ENCODE assay signal across 8 cellular contexts in the genomic region with DNA sequence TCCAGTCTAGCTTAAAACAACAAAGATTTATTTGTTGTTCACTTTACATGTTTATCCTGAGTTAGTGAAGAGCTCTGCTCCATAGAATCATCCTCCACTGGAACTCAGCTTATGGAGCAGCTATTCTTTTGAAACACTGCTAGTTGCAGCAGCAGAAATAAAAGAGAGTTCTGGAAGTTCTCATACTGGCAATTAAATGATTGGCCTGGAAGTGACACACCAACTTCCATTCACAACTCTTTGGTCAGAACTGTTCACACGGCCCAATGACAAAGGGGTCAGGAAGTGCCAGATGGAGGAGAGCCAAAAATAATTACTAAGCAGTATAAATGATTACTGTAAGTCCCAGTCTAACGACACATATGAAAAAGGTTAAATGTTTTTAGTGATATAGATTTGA. TPM values are rescaled to one million over a fixed set of nuclear protein-coding genes. Genes with fewer than 3 reads are reported as not detected.
DNase-seq lines count a peak whose midpoint lies in the region; ATAC-seq, FAIRE-seq and TF ChIP-seq lines count a peak whose summit lies in the region.

No MANE protein-coding gene starts in this region.

- TF ChIP-seq RAD21 in K562 (CRISPR knock-in tag; conservative IDR thresholded peaks at IDR 0.05 in 1 of 2, IDR thresholded peaks at IDR 0.05 in 1 of 2) = no peak

- H3K9me3 ChIP-seq in K562 (replicated peaks; ENCODE audit: control insufficient read depth, insufficient read depth, low read depth, low read length) = 0 out of 2 replicates have a peak, but pooled peaks cover 1% of the 10 kb centered on the region

- no peaks in the 10 kb centered on the region for H3K9me1 ChIP-seq in K562 (ENCODE audit: control insufficient read depth, insufficient read depth, low read length)

- peaks cover 99% of the 10 kb centered on the region for H3K79me2 ChIP-seq in K562 (ENCODE audit: control insufficient read depth, insufficient read depth, low read length)

- no peak overlapping the region for H3K4me3 ChIP-seq in K562

- WGBS in K562 (ENCODE audit: insufficient coverage, low coverage, missing lambda C conversion rate) = 16% methylated on average over 2 of the region's 2 CpGs

- no peak overlapping the region for H2AFZ ChIP-seq in K562 (ENCODE audit: low read depth, low read length)

- no peak for TF ChIP-seq CTCF in K562 (IDR thresholded peaks at IDR 0.05 in 2 of 3, conservative IDR thresholded peaks at IDR 0.05 in 1 of 3; ENCODE audit: insufficient read depth in 2 of 3, low read depth in 1 of 3, low read length in 3 of 3)

- H3K4me1 ChIP-seq in K562 (replicated peaks in 1 of 2; ENCODE audit: control insufficient read depth in 2 of 2, insufficient read depth in 2 of 2, low read length in 2 of 2) = peaks cover 4 to 11% of the 10 kb centered on the region in 2 experiments; a peak in 4 of 5 replicates

- no peak for TF ChIP-seq POLR2A in K562 (conservative IDR thresholded peaks at IDR 0.05)

- no peak for TF ChIP-seq EP300 in K562 (IDR thresholded peaks at IDR 0.05; ENCODE audit: low read length)

- no peak overlapping the region for H3K4me2 ChIP-seq in K562 (ENCODE audit: insufficient read depth, low read length)

- peak; percentile 64 for FAIRE-seq in K562 (lab: Jason Lieb, UNC)

- H3K9ac ChIP-seq in K562 (ENCODE audit: insufficient read depth in 1 of 2, low read depth in 2 of 2, low read length in 2 of 2) = no peak overlapping the region

- H3K27me3 ChIP-seq in K562 (ENCODE audit: control insufficient read depth in 2 of 2, insufficient read depth in 2 of 2, low read length in 2 of 2) = no peaks in the 10 kb centered on the region

- intact Hi-C loops in K562 (cut with micrococcal nuclease) = no loop called here

- in situ Hi-C loops in K562 (cut with MboI) = loop anchor here (25.0 kb wide), 1 partner anchor 545 kb away; no protein-coding TSS in a partner anchor

- H3K27ac ChIP-seq in K562 (ENCODE audit: extremely low read depth, low read depth, low read length) = no peak overlapping the region

- CTCF ChIA-PET in K562 (lab: Yijun Ruan, JAX; ENCODE audit: low intra/inter-chr PET ratio) = no interaction called here

- DNase-seq in A172 (ENCODE audit: low spot score) (peak; percentile 88), HPDE6-E6E7 (ENCODE audit: extremely low spot score) (peak; percentile 9), K562 (ENCODE audit: extremely low read depth in 1 of 4, low spot score in 3 of 4) (peak in 1 of 4 experiments; percentile 18), kidney tubule cell (ENCODE audit: low spot score) (peak; percentile 84)
- no peak for DNase-seq in activated CD4-positive, alpha-beta T cell treated with anti-CD3 and anti-CD28 coated beads, Interleukin-2, amount 50 U/mL, for 48 hours

- POLR2A ChIA-PET in K562 (lab: Yijun Ruan, JAX) = interaction anchor here (0.6 to 2.0 kb wide), 7 partner anchors 8 to 238 kb away, joined by 3 to 8 read pairs (median 3); no protein-coding TSS in a partner anchor

- no TSS peak for BruUV-seq in K562 (replicated peaks; lab: Mats Ljungman, UMichigan)

- H4K20me1 ChIP-seq in K562 (replicated peaks; ENCODE audit: control insufficient read depth, insufficient read depth, low read length) = peaks cover 18% of the 10 kb centered on the region

- peaks cover 21% of the 10 kb centered on the region; the same call in 1 of the 3 replicates for H3K36me3 ChIP-seq in K562 (ENCODE audit: control insufficient read depth, insufficient read depth, low read length)

- no peak for ATAC-seq in K562
- no peak for ATAC-seq in GM19463 (IDR thresholded peaks at IDR 0.05; ENCODE audit: unreplicated experiment)
- no peak for ATAC-seq in HG03175 (IDR thresholded peaks at IDR 0.05; ENCODE audit: unreplicated experiment)
- ATAC-seq in GM18907 (IDR thresholded peaks at IDR 0.05; ENCODE audit: unreplicated experiment) = no peak

TF ChIP-seq in K562, 482 proteins besides CTCF, POLR2A, EP300 and RAD21:
- TF ChIP-seq CREB1 (IDR thresholded peaks at IDR 0.05) (no peak), CREB1 (CRISPR knock-in tag; IDR thresholded peaks at IDR 0.05) (no peak), NFIC (IDR thresholded peaks at IDR 0.05) (peak; percentile 65)

RNA-seq across cellular contexts. Expression of gene FBXO11, which starts 39.1 kb away (rescaled TPM):
- 19.9 and 23.6 TPM in 2 replicates for total RNA-seq in A172 (2014; rRNA removed; shearing (Covaris generic))
- 50.8 and 180 TPM in 2 replicates for total RNA-seq in K562 (2011; cell fraction: chromatin; rRNA removed; ENCODE audit: low replicate concordance)
- 23.8 and 31.2 TPM in 2 replicates for total RNA-seq in K562 (2011; cell fraction: nucleolus; rRNA removed)
- total RNA-seq in K562 (2011; cell fraction: nucleoplasm; rRNA removed) = 66.1 and 83.2 TPM in 2 replicates
- total RNA-seq in K562 (2014; rRNA removed) (18.5 and 24.1 TPM in 2 replicates), K562 (2014; rRNA removed; fragmentation: Illumina TruSeq; extraction: Trizol) (23.3 and 26.0 TPM in 2 replicates), K562 (2015; rRNA removed; fragmentation: Illumina TruSeq; extraction: Trizol) (19.6 and 20.5 TPM in 2 replicates), K562 (2021) (39.7 and 40.7 TPM in 2 replicates)
- polyA plus RNA-seq in K562 (2011; rRNA removed) (38.3 and 42.0 TPM in 2 replicates), K562 (2014; fragmentation: Illumina TruSeq; extraction: Trizol) (37.0 and 44.5 TPM in 2 replicates), K562 (2014; fragmentation: Nextera tagmentation; extraction: Ambion mirVana) (10 to 100 TPM in 1 of 2 experiments, 1 to 10 TPM in 1; 8.8 to 11.8 TPM), K562 (2014; rRNA removed) (23.1 and 34.9 TPM in 2 replicates)
- polyA plus RNA-seq in K562 (2011; cell fraction: cytosol; rRNA removed) = 15.8 and 27.3 TPM in 2 replicates
- polyA plus RNA-seq in K562 (2011; cell fraction: nucleus; rRNA removed) = 81.8 and 111 TPM in 2 replicates
- 31.6 and 35.1 TPM in 2 replicates for polyA plus RNA-seq in K562 (2012)
- polyA minus RNA-seq in K562 (2011; rRNA and poly(A)+ RNA removed) = 61.7 and 67.6 TPM in 2 replicates
- 35.0 and 42.2 TPM in 2 replicates for polyA minus RNA-seq in K562 (2011; cell fraction: cytosol; rRNA and poly(A)+ RNA removed)
- 19.4 and 37.9 TPM in 2 replicates for polyA minus RNA-seq in K562 (2011; cell fraction: nucleus; rRNA and poly(A)+ RNA removed)

Comparison
In these comparisons a context has a peak if more than half of its experiments do, and no peak if none do; other contexts are left out.
1. DNase-seq: peak in A172 (single experiment), HPDE6-E6E7 (single experiment) and kidney tubule cell (single experiment); none in activated CD4-positive, alpha-beta T cell treated with anti-CD3 and anti-CD28 coated beads, Interleukin-2, amount 50 U/mL, for 48 hours (0 of 2).